ENCODE assay signal across 1 cellular context in genomic region chr19:10503002-10503789, GRCh38.
TF ChIP-seq lines count a peak whose summit lies in the region.

Gene KEAP1, minus strand, starts transcription at chr19:10503356. Its CDS starts 3,323 bp downstream, at chr19:10500033.

TF ChIP-seq in K562, 482 proteins besides CTCF, POLR2A, EP300 and RAD21 (continued from another document and continues in another):
- TF ChIP-seq ZBTB43 (CRISPR knock-in tag; IDR thresholded peaks at IDR 0.05) (peak; percentile 50; the same call in 1 of the 2 replicates), FOXA1 (IDR thresholded peaks at IDR 0.05; ENCODE audit: borderline replicate concordance) (no peak), NFRKB (IDR thresholded peaks at IDR 0.05; ENCODE audit: low read depth) (peak; percentile 88), HSF4 (CRISPR knock-in tag; IDR thresholded peaks at IDR 0.05; ENCODE audit: borderline replicate concordance) (no peak), ZBTB7A (IDR thresholded peaks at IDR 0.05; ENCODE audit: borderline replicate concordance, control insufficient read depth, low read depth, low read length) (peak; percentile 11; the same call in 1 of the 2 replicates), ZNF717 (CRISPR knock-in tag; IDR thresholded peaks at IDR 0.05) (no peak), CREB3L1 (IDR thresholded peaks at IDR 0.05; ENCODE audit: borderline replicate concordance, low read depth) (peak; percentile 48; the same call in 1 of the 2 replicates), ZEB2 (IDR thresholded peaks at IDR 0.05) (no peak), BRD9 (IDR thresholded peaks at IDR 0.05; ENCODE audit: low read depth, partially characterized antibody) (peak; percentile 72), RB1 (IDR thresholded peaks at IDR 0.05; ENCODE audit: low read depth) (peak; percentile 35), E2F8 (IDR thresholded peaks at IDR 0.05; ENCODE audit: low read depth, partially characterized antibody) (peak; percentile 48), LCOR (CRISPR knock-in tag; IDR thresholded peaks at IDR 0.05) (peak; percentile 66; the same call in 1 of the 2 replicates), PHB2 (IDR thresholded peaks at IDR 0.05; ENCODE audit: low read depth) (no peak), ZKSCAN8 (CRISPR knock-in tag; IDR thresholded peaks at IDR 0.05) (peak; percentile 78; the same call in 1 of the 2 replicates), THRAP3 (IDR thresholded peaks at IDR 0.05; ENCODE audit: borderline replicate concordance) (no peak), PHB (CRISPR knock-in tag; IDR thresholded peaks at IDR 0.05) (no peak; the same call in 1 of the 2 replicates), CREM (IDR thresholded peaks at IDR 0.05; ENCODE audit: low read depth) (peak; percentile 24; the same call in 1 of the 2 replicates), ZBTB1 (CRISPR knock-in tag; IDR thresholded peaks at IDR 0.05; ENCODE audit: borderline replicate concordance, low read depth) (peak; percentile 59), HINFP (tag; conservative IDR thresholded peaks at IDR 0.05; ENCODE audit: low read depth) (no peak), NR4A1 (CRISPR knock-in tag; IDR thresholded peaks at IDR 0.05) (peak; percentile 6; the same call in 1 of the 2 replicates), NR4A1 (tag; IDR thresholded peaks at IDR 0.05) (peak; percentile 76; the same call in 1 of the 2 replicates), PHF8 (IDR thresholded peaks at IDR 0.05; ENCODE audit: borderline replicate concordance, low read length) (peak; percentile 81; the same call in 1 of the 2 replicates), TEAD4 (IDR thresholded peaks at IDR 0.05; ENCODE audit: low read length) (no peak), TEAD4 (CRISPR knock-in tag; IDR thresholded peaks at IDR 0.05; ENCODE audit: borderline replicate concordance) (peak; percentile 62; the same call in 1 of the 2 replicates), NR2C2 (CRISPR knock-in tag; IDR thresholded peaks at IDR 0.05) (no peak), NR2C2 (tag; IDR thresholded peaks at IDR 0.05) (peak; percentile 78), BRCA1 (IDR thresholded peaks at IDR 0.05) (no peak), BRCA1 (CRISPR knock-in tag; IDR thresholded peaks at IDR 0.05) (0 out of 2 replicates have a peak, but pooled peaks have one; percentile 81), CEBPB (tag; IDR thresholded peaks at IDR 0.05) (peak; percentile 95), ZNF239 (CRISPR knock-in tag; IDR thresholded peaks at IDR 0.05) (no peak), MEF2D (tag; conservative IDR thresholded peaks at IDR 0.05; ENCODE audit: low read depth) (no peak), RHOXF2B (CRISPR knock-in tag; conservative IDR thresholded peaks at IDR 0.05) (no peak), FOXJ3 (CRISPR knock-in tag; IDR thresholded peaks at IDR 0.05) (no peak), VEZF1 (CRISPR knock-in tag; IDR thresholded peaks at IDR 0.05) (peak; percentile 79)
- TF ChIP-seq, protein P1, sequence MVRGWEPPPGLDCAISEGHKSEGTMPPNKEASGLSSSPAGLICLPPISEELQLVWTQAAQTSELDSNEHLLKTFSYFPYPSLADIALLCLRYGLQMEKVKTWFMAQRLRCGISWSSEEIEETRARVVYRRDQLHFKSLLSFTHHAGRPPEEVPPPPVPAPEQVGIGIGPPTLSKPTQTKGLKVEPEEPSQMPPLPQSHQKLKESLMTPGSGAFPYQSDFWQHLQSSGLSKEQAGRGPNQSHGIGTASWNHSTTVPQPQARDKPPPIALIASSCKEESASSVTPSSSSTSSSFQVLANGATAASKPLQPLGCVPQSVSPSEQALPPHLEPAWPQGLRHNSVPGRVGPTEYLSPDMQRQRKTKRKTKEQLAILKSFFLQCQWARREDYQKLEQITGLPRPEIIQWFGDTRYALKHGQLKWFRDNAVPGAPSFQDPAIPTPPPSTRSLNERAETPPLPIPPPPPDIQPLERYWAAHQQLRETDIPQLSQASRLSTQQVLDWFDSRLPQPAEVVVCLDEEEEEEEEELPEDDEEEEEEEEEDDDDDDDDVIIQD (CRISPR knock-in tag; IDR thresholded peaks at IDR 0.05), result no peak
- TF ChIP-seq, protein P2, sequence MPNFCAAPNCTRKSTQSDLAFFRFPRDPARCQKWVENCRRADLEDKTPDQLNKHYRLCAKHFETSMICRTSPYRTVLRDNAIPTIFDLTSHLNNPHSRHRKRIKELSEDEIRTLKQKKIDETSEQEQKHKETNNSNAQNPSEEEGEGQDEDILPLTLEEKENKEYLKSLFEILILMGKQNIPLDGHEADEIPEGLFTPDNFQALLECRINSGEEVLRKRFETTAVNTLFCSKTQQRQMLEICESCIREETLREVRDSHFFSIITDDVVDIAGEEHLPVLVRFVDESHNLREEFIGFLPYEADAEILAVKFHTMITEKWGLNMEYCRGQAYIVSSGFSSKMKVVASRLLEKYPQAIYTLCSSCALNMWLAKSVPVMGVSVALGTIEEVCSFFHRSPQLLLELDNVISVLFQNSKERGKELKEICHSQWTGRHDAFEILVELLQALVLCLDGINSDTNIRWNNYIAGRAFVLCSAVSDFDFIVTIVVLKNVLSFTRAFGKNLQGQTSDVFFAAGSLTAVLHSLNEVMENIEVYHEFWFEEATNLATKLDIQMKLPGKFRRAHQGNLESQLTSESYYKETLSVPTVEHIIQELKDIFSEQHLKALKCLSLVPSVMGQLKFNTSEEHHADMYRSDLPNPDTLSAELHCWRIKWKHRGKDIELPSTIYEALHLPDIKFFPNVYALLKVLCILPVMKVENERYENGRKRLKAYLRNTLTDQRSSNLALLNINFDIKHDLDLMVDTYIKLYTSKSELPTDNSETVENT (CRISPR knock-in tag; IDR thresholded peaks at IDR 0.05), result peak; percentile 47; the same call in 1 of the 2 replicates
- TF ChIP-seq, protein P3, sequence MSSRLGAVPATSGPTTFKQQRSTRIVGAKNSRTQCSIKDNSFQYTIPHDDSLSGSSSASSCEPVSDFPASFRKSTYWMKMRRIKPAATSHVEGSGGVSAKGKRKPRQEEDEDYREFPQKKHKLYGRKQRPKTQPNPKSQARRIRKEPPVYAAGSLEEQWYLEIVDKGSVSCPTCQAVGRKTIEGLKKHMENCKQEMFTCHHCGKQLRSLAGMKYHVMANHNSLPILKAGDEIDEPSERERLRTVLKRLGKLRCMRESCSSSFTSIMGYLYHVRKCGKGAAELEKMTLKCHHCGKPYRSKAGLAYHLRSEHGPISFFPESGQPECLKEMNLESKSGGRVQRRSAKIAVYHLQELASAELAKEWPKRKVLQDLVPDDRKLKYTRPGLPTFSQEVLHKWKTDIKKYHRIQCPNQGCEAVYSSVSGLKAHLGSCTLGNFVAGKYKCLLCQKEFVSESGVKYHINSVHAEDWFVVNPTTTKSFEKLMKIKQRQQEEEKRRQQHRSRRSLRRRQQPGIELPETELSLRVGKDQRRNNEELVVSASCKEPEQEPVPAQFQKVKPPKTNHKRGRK (tag; IDR thresholded peaks at IDR 0.05), result peak; percentile 52
- TF ChIP-seq, protein P4, sequence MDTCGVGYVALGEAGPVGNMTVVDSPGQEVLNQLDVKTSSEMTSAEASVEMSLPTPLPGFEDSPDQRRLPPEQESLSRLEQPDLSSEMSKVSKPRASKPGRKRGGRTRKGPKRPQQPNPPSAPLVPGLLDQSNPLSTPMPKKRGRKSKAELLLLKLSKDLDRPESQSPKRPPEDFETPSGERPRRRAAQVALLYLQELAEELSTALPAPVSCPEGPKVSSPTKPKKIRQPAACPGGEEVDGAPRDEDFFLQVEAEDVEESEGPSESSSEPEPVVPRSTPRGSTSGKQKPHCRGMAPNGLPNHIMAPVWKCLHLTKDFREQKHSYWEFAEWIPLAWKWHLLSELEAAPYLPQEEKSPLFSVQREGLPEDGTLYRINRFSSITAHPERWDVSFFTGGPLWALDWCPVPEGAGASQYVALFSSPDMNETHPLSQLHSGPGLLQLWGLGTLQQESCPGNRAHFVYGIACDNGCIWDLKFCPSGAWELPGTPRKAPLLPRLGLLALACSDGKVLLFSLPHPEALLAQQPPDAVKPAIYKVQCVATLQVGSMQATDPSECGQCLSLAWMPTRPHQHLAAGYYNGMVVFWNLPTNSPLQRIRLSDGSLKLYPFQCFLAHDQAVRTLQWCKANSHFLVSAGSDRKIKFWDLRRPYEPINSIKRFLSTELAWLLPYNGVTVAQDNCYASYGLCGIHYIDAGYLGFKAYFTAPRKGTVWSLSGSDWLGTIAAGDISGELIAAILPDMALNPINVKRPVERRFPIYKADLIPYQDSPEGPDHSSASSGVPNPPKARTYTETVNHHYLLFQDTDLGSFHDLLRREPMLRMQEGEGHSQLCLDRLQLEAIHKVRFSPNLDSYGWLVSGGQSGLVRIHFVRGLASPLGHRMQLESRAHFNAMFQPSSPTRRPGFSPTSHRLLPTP (IDR thresholded peaks at IDR 0.05; ENCODE audit: borderline replicate concordance, extremely low read depth, insufficient read length), result no peak
- TF ChIP-seq, protein P5, sequence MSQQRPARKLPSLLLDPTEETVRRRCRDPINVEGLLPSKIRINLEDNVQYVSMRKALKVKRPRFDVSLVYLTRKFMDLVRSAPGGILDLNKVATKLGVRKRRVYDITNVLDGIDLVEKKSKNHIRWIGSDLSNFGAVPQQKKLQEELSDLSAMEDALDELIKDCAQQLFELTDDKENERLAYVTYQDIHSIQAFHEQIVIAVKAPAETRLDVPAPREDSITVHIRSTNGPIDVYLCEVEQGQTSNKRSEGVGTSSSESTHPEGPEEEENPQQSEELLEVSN (IDR thresholded peaks at IDR 0.05; ENCODE audit: borderline replicate concordance in 1 of 2, extremely low read depth in 1 of 2, insufficient read depth in 1 of 2, insufficient read length in 1 of 2, low read depth in 1 of 2, low read length in 1 of 2, poor library complexity in 1 of 2, severe bottlenecking in 1 of 2), result peak; percentile 99
